8 cellular contexts compared by ENCODE assay signal in genomic region chr14:69612759-69613145, GRCh38. TPM values are rescaled to one million over a fixed set of nuclear protein-coding genes. Genes with fewer than 3 reads are reported as not detected.
DNase-seq lines count a peak whose midpoint lies in the region; ATAC-seq and TF ChIP-seq lines count a peak whose summit lies in the region.

No MANE protein-coding gene starts in this region.

- intact Hi-C loops in breast epithelium (cut with DNase I; ENCODE audit: low total_unique reads), result loop anchor here (10.0 kb wide), 1 partner anchor 62 kb away; no protein-coding TSS in a partner anchor

- peak overlapping the region; percentile 98 for H3K4me3 ChIP-seq in CD4-positive, CD25-positive, alpha-beta regulatory T cell (ENCODE audit: low read depth, low read length)
- peak overlapping the region; percentile 89 to 98 (median 90) for H3K4me3 ChIP-seq in breast epithelium
- H3K4me3 ChIP-seq in mesodermal cell (ENCODE audit: extremely low read depth, insufficient read depth, low read length, poor library complexity, severe bottlenecking), result peak overlapping the region; percentile 70

- H3K4me1 ChIP-seq in CD4-positive, CD25-positive, alpha-beta regulatory T cell (ENCODE audit: control insufficient read depth, insufficient read depth, low read length, poor library complexity, severe bottlenecking), result peaks cover 67% of the 10 kb centered on the region
- peaks cover 9 to 36% of the 10 kb centered on the region in 2 donors for H3K4me1 ChIP-seq in breast epithelium
- peaks cover 16% of the 10 kb centered on the region for H3K4me1 ChIP-seq in mesodermal cell (ENCODE audit: control insufficient read depth, insufficient read depth, low read length, poor library complexity, severe bottlenecking)

- no peak for DNase-seq in CD4-positive, CD25-positive, alpha-beta regulatory T cell
- DNase-seq in breast epithelium (ENCODE audit: low spot score in 2 of 2) (no peak), activated gamma-delta T cell treated with Interleukin-2 at 50 U/mL for 16 hours (no peak)

- ATAC-seq in CD4-positive, CD25-positive, alpha-beta regulatory T cell (ENCODE audit: low read depth in 2 of 2), result no peak
- no peak for ATAC-seq in HG02885 (IDR thresholded peaks at IDR 0.05; ENCODE audit: poor library complexity, unreplicated experiment)
- no peak for ATAC-seq in HG02610 (IDR thresholded peaks at IDR 0.05; ENCODE audit: unreplicated experiment)
- ATAC-seq in GM21367 (IDR thresholded peaks at IDR 0.05; ENCODE audit: unreplicated experiment), result no peak

- peak overlapping the region; percentile 91 to 97 (median 96) for H3K4me3 Mint-ChIP-seq in CD4-positive, CD25-positive, alpha-beta regulatory T cell

- no peaks in the 10 kb centered on the region for H3K36me3 ChIP-seq in CD4-positive, CD25-positive, alpha-beta regulatory T cell (ENCODE audit: control insufficient read depth, insufficient read depth, low read length)
- H3K36me3 ChIP-seq in breast epithelium (no peaks in the 10 kb centered on the region), mesodermal cell (ENCODE audit: control insufficient read depth, insufficient read depth, low read length) (peaks cover 5% of the 10 kb centered on the region)

- no peak for TF ChIP-seq EP300 in Ishikawa (IDR thresholded peaks at IDR 0.05; ENCODE audit: borderline replicate concordance)

- TF ChIP-seq CTCF in breast epithelium (IDR thresholded peaks at IDR 0.05), result peak in 1 of 3 donors; percentile 14

- H3K9me3 ChIP-seq in CD4-positive, CD25-positive, alpha-beta regulatory T cell (ENCODE audit: control insufficient read depth in 2 of 2, low read length in 2 of 2), result no peaks in the 10 kb centered on the region
- H3K9me3 ChIP-seq in breast epithelium (no peaks in the 10 kb centered on the region), mesodermal cell (ENCODE audit: control insufficient read depth, low read length) (no peaks in the 10 kb centered on the region)

- no peaks in the 10 kb centered on the region for H3K27me3 ChIP-seq in CD4-positive, CD25-positive, alpha-beta regulatory T cell (ENCODE audit: control insufficient read depth, insufficient read depth, low read length)
- no peaks in the 10 kb centered on the region for H3K27me3 ChIP-seq in breast epithelium

- peak overlapping the region; percentile 98 to 100 (median 98) for H3K27ac Mint-ChIP-seq in CD4-positive, CD25-positive, alpha-beta regulatory T cell

- TF ChIP-seq POLR2A in breast epithelium (IDR thresholded peaks at IDR 0.05), result no peak

- peak overlapping the region; percentile 90 for H3K27ac ChIP-seq in CD4-positive, CD25-positive, alpha-beta regulatory T cell (ENCODE audit: insufficient read depth, low read length, poor library complexity, severe bottlenecking)
- peak overlapping the region; percentile 97 to 99 for H3K27ac ChIP-seq in breast epithelium
- H3K27ac ChIP-seq in mesodermal cell (ENCODE audit: low read depth, low read length, severe bottlenecking), result no peak overlapping the region

- H3K4me1 Mint-ChIP-seq in CD4-positive, CD25-positive, alpha-beta regulatory T cell, result peaks cover 46 to 73% (median 54%) of the 10 kb centered on the region in 4 donors

- no peak for TF ChIP-seq RAD21 in Ishikawa (IDR thresholded peaks at IDR 0.05; ENCODE audit: low read depth)

- no peaks in the 10 kb centered on the region for H3K9me3 Mint-ChIP-seq in CD4-positive, CD25-positive, alpha-beta regulatory T cell

- H3K27me3 Mint-ChIP-seq in CD4-positive, CD25-positive, alpha-beta regulatory T cell, result no peaks in the 10 kb centered on the region

- no peaks in the 10 kb centered on the region for H3K36me3 Mint-ChIP-seq in CD4-positive, CD25-positive, alpha-beta regulatory T cell

- WGBS in mesodermal cell (ENCODE audit: insufficient coverage in 2 of 2), 2 experiments, result no CpG with 5 or more reads among the region's 2 CpGs

TF ChIP-seq in Ishikawa, 13 proteins besides CTCF, POLR2A, EP300 and RAD21:
- no peak for TF ChIP-seq REST (IDR thresholded peaks at IDR 0.05; ENCODE audit: low read depth)
- no peak for TF ChIP-seq TEAD4 (IDR thresholded peaks at IDR 0.05)
- TF ChIP-seq NFIC (IDR thresholded peaks at IDR 0.05), result no peak
- TF ChIP-seq MAX (IDR thresholded peaks at IDR 0.05), result peak; percentile 22; the same call in 1 of the 2 replicates
- TF ChIP-seq ZBTB7A (IDR thresholded peaks at IDR 0.05; ENCODE audit: low read depth), result no peak

RNA-seq across cellular contexts. Expression of gene SUSD6, which starts 1.4 kb away (rescaled TPM):
- 101 TPM for total RNA-seq in CD4-positive, CD25-positive, alpha-beta regulatory T cell
- polyA plus RNA-seq in CD4-positive, CD25-positive, alpha-beta regulatory T cell, result 10 to 100 TPM in 1 of 4 donors, 1 to 10 TPM in 3; 7.7 to 15.2 (median 9.0) TPM
- 10 to 100 TPM; 30.2 to 55.9 (median 55.7) TPM for total RNA-seq in breast epithelium
- polyA plus RNA-seq in mesodermal cell (2013, experiment 1 of 2), result 11.4 TPM
- 9.3 TPM for polyA plus RNA-seq in mesodermal cell (2013, experiment 2 of 2)

RNA-seq across cellular contexts. Expression of gene CCDC177, which starts 38.1 kb away (rescaled TPM):
- not detected for total RNA-seq in CD4-positive, CD25-positive, alpha-beta regulatory T cell
- not detected for polyA plus RNA-seq in CD4-positive, CD25-positive, alpha-beta regulatory T cell
- under 1 TPM in 2 of 3 donors, not detected in 1; 0.29 to 0.33 TPM for total RNA-seq in breast epithelium
- 0.07 TPM for polyA plus RNA-seq in mesodermal cell (2013, experiment 1 of 2)
- polyA plus RNA-seq in mesodermal cell (2013, experiment 2 of 2), result not detected
